21 cellular contexts compared by ENCODE assay signal in genomic region chr13:20288561-20288960, GRCh38. TPM values are rescaled to one million over a fixed set of nuclear protein-coding genes. Genes with fewer than 3 reads are reported as not detected.
"Had no signal": no experiment of that assay in that cellular context is flagged by ENCODE, and none has a peak within 500 bp of the region (broad histone marks: within the 10 kb centered on the region; RNA-seq: fewer than 3 reads in every experiment).

No MANE protein-coding gene starts in this region.

- DNase-seq: Kasumi-1, MM.1S, NCI-H1092 treated with DMSO at 0.1 percent for 48 hours, NCI-H1436, NCI-H187, NCI-H2029, NCI-H2081 treated with DMSO at 0.1 percent for 48 hours, NCI-H2227 treated with DMSO at 0.1 percent for 48 hours, NCI-H446 treated with DMSO at 0.1 percent for 48 hours, NCI-H510A treated with DMSO at 0.1 percent for 48 hours, PC-3, SHP77 treated with DMSO at 0.1 percent for 48 hours, SJCRH30 had no signal

- ATAC-seq: K562, Panc1, PC-3, Right ventricle myocardium inferior had no signal

- H3K4me1 ChIP-seq: SJCRH30 had no signal

- H3K36me3 ChIP-seq: SJCRH30 had no signal

- H3K4me2 ChIP-seq: KMS-11 had no signal

- H3K4me3 Mint-ChIP-seq: IgD-negative memory B cell had no signal

- H3K27ac ChIP-seq: KMS-11, SJCRH30, SK-N-MC had no signal

- H3K27ac Mint-ChIP-seq: IgD-negative memory B cell had no signal

- H3K27me3 ChIP-seq: SJCRH30 had no signal

- H3K4me3 ChIP-seq: K562, SJCRH30, SK-N-MC had no signal

- H3K27me3 Mint-ChIP-seq: IgD-negative memory B cell had no signal

RNA-seq across cellular contexts. Expression of gene GJB6, which starts 56.4 kb away (rescaled TPM):
- total RNA-seq: HT1080, K562, M059J, Right ventricle myocardium inferior, SJCRH30 had no signal
- polyA plus RNA-seq: IgD-negative memory B cell, K562 had no signal
